Comparison of ENCODE assay signal across 18 cellular contexts in the genomic region with DNA sequence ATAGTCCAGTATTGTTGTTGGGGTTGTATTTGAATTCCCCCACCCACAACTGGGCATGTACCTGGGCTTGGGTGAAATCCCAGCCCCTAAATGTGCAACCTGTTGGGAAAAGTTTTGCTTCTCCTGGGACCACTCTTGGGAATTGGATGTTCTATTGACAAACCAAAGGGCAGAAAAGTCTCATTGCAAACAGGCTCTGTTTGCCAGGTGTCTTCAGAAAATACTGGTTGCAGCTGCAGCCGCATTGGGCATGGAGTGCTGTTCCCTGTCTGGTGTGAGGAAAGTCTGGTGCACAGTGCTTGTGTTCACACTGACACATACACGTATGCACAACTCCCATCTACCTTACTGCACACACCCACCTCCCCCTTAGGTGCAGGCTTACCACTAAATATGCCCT. TPM values are rescaled to one million over a fixed set of nuclear protein-coding genes. Genes with fewer than 3 reads are reported as not detected.
"Had no signal": no experiment of that assay in that cellular context is flagged by ENCODE, and none has a peak within 500 bp of the region (broad histone marks: within the 10 kb centered on the region; RNA-seq: fewer than 3 reads in every experiment).

No MANE protein-coding gene starts in this region.

- H3K9ac ChIP-seq: parathyroid adenoma had no signal

- H3K27ac ChIP-seq: foreskin keratinocyte, lower lobe of right lung, neutrophil, parathyroid adenoma, upper lobe of right lung had no signal

- H3K36me3 ChIP-seq: lower lobe of right lung, neutrophil, upper lobe of right lung had no signal

- ATAC-seq: activated T-helper 17 cell treated with anti-CD3 and anti-CD28 coated beads, Interleukin-2, amount 50 U/mL, for 72 hours had no signal

- H3K4me3 Mint-ChIP-seq: activated T-helper 17 cell treated with anti-CD3 and anti-CD28 coated beads, Interleukin-2, amount 50 U/mL, for 72 hours; dendritic cell treated with granulocyte-macrophage colony-stimulating factor and Interleukin-4, amounts not matched to agents 40 ng/mL and 50 ng/mL, for 4 days; immature natural killer cell; stimulated activated naive CD8-positive, alpha-beta T cell treated with anti-CD3 and anti-CD28 coated beads, Interleukin-15, Interleukin-2, amounts not matched to agents 100 ng/mL and 50 ng/mL, for 24 hours had no signal

- H3K27ac Mint-ChIP-seq: activated T-helper 17 cell treated with anti-CD3 and anti-CD28 coated beads, Interleukin-2, amount 50 U/mL, for 72 hours; dendritic cell treated with granulocyte-macrophage colony-stimulating factor and Interleukin-4, amounts not matched to agents 40 ng/mL and 50 ng/mL, for 4 days; immature natural killer cell; naive B cell; stimulated activated naive CD8-positive, alpha-beta T cell treated with anti-CD3 and anti-CD28 coated beads, Interleukin-15, Interleukin-2, amounts not matched to agents 100 ng/mL and 50 ng/mL, for 24 hours had no signal

- H3K27me3 ChIP-seq: foreskin keratinocyte, upper lobe of right lung had no signal

- H3K4me1 Mint-ChIP-seq: activated T-helper 17 cell treated with anti-CD3 and anti-CD28 coated beads, Interleukin-2, amount 50 U/mL, for 72 hours; immature natural killer cell; naive B cell had no signal

- H3K4me1 ChIP-seq: lower lobe of right lung, parathyroid adenoma, upper lobe of right lung had no signal

- H3K79me2 ChIP-seq: parathyroid adenoma had no signal

- H3K4me3 ChIP-seq: lower lobe of right lung, upper lobe of right lung had no signal

- H3K9me3 Mint-ChIP-seq: activated T-helper 17 cell treated with anti-CD3 and anti-CD28 coated beads, Interleukin-2, amount 50 U/mL, for 72 hours; dendritic cell treated with granulocyte-macrophage colony-stimulating factor and Interleukin-4, amounts not matched to agents 40 ng/mL and 50 ng/mL, for 4 days; immature natural killer cell; naive B cell; stimulated activated naive CD8-positive, alpha-beta T cell treated with anti-CD3 and anti-CD28 coated beads, Interleukin-15, Interleukin-2, amounts not matched to agents 100 ng/mL and 50 ng/mL, for 24 hours had no signal

- H3K9me3 ChIP-seq: lower lobe of right lung, neutrophil, upper lobe of right lung had no signal

- DNase-seq: activated CD4-positive, CD25-positive, alpha-beta regulatory T cell treated with anti-CD3 and anti-CD28 coated beads, Interleukin-2, amount 50 U/mL, for 72 hours; activated naive CD4-positive, alpha-beta T cell treated with Interleukin-2 at 50 U/mL for 16 hours; activated T-cell treated with anti-CD3 and anti-CD28 coated beads for 4 hours; anterior cingulate cortex; effector memory CD4-positive, alpha-beta T cell; glutamatergic neuron; immature natural killer cell; lower lobe of right lung; naive B cell; stimulated activated CD4-positive, alpha-beta T cell treated with anti-CD3 and anti-CD28 coated beads, Interleukin-4, amount 100 ng/mL, for 4 hours; stimulated activated CD8-positive, alpha-beta memory T cell treated with anti-CD3 and anti-CD28 coated beads, Interleukin-4, amount 100 ng/mL, for 48 hours; upper lobe of right lung had no signal

- H3K36me3 Mint-ChIP-seq: immature natural killer cell, naive B cell had no signal

- H2AFZ ChIP-seq: parathyroid adenoma had no signal

RNA-seq across cellular contexts. Expression of gene PTPRU, which starts 12.1 kb away (rescaled TPM):
- polyA plus RNA-seq: immature natural killer cell had no signal
